ENCODE assay signal across 20 cellular contexts in genomic region chr20:51893723-51894122, GRCh38.
DNase-seq lines count a peak whose midpoint lies in the region; ATAC-seq, FAIRE-seq and TF ChIP-seq lines count a peak whose summit lies in the region.
"Had no signal": no experiment of that assay in that cellular context is flagged by ENCODE, and none has a peak within 500 bp of the region (broad histone marks: within the 10 kb centered on the region; RNA-seq: fewer than 3 reads in every experiment).

No MANE protein-coding gene starts in this region.

- H3K9ac ChIP-seq in endodermal cell (ENCODE audit: extremely low read depth, low read length, poor library complexity, severe bottlenecking) (no peak overlapping the region), neural progenitor cell (no peak overlapping the region)

- H3K27me3 Mint-ChIP-seq in endodermal cell (ENCODE audit: insufficient read depth) = no peaks in the 10 kb centered on the region
- peaks cover 3% of the 10 kb centered on the region for H3K27me3 Mint-ChIP-seq in neural progenitor cell (ENCODE audit: insufficient read depth, low read depth)
- peaks cover 11% of the 10 kb centered on the region for H3K27me3 Mint-ChIP-seq in HFFc6 (ENCODE audit: insufficient read depth)

- H3K4me1 Mint-ChIP-seq in endodermal cell = peaks cover 33% of the 10 kb centered on the region
- H3K4me1 Mint-ChIP-seq in neural progenitor cell = peaks cover 25% of the 10 kb centered on the region
- no peaks in the 10 kb centered on the region for H3K4me1 Mint-ChIP-seq in HFFc6 (ENCODE audit: low read depth)
- H3K4me1 Mint-ChIP-seq: CD4-positive, alpha-beta memory T cell had no signal

- H3K4me1 ChIP-seq in endodermal cell (ENCODE audit: control insufficient read depth, insufficient read depth, low read length) (peaks cover 8% of the 10 kb centered on the region), neural progenitor cell (peaks cover 49% of the 10 kb centered on the region), spleen (no peaks in the 10 kb centered on the region)

- H3K27me3 ChIP-seq in endodermal cell (ENCODE audit: control insufficient read depth, insufficient read depth, low read length, poor library complexity, severe bottlenecking) (no peaks in the 10 kb centered on the region), neural progenitor cell (no peaks in the 10 kb centered on the region), spleen (replicated peaks in 1 of 7) (peaks cover 0 to 2% (median 0%) of the 10 kb centered on the region in 7 donors)

- H3K4me2 ChIP-seq in neural progenitor cell = no peak overlapping the region

- H3K27ac ChIP-seq in endodermal cell (ENCODE audit: low read depth, low read length) (no peak overlapping the region), neural progenitor cell (no peak overlapping the region), spleen (no peak overlapping the region)

- WGBS in endodermal cell (ENCODE audit: insufficient coverage in 1 of 2, insufficient read length in 1 of 2), 2 experiments = 84 to 98% methylated on average over 4 to 7 of the region's 7 CpGs
- WGBS in spleen, 5 donors = 72 to 93% (median 80%) methylated on average over 7 of the region's 7 CpGs

- intact Hi-C loops in spleen (cut with DNase I; ENCODE audit: low total_unique reads) = no loop called here

- peak; percentile 27 for FAIRE-seq in G401.6 (lab: Jason Lieb, UNC)
- FAIRE-seq: GM12892, GM18507, H54 had no signal

- H2AFZ ChIP-seq in neural progenitor cell (replicated peaks) = no peak overlapping the region

- H3K36me3 ChIP-seq in endodermal cell (ENCODE audit: control insufficient read depth, insufficient read depth, low read length) (no peaks in the 10 kb centered on the region), neural progenitor cell (no peaks in the 10 kb centered on the region), spleen (no peaks in the 10 kb centered on the region)
- H3K36me3 ChIP-seq: HAP-1 had no signal

- TF ChIP-seq CTCF in endodermal cell (conservative IDR thresholded peaks at IDR 0.05) (no peak), neural progenitor cell (IDR thresholded peaks at IDR 0.05) (no peak), HFFc6 (IDR thresholded peaks at IDR 0.05) (no peak), spleen (IDR thresholded peaks at IDR 0.05 in 8 of 11, conservative IDR thresholded peaks at IDR 0.05 in 3 of 11) (no peak)

- peak overlapping the region; percentile 5 for H3K27ac Mint-ChIP-seq in endodermal cell
- H3K27ac Mint-ChIP-seq in neural progenitor cell = peak overlapping the region; percentile 6
- no peak overlapping the region for H3K27ac Mint-ChIP-seq in HFFc6
- H3K27ac Mint-ChIP-seq: CD4-positive, alpha-beta memory T cell had no signal

- peaks cover 51% of the 10 kb centered on the region for H3F3A ChIP-seq in neural progenitor cell (ENCODE audit: low read depth)

- H3K9me3 ChIP-seq in endodermal cell (ENCODE audit: control insufficient read depth, low read length) (no peaks in the 10 kb centered on the region), neural progenitor cell (ENCODE audit: low read depth) (no peaks in the 10 kb centered on the region), spleen (no peaks in the 10 kb centered on the region)
- H3K9me3 ChIP-seq: HAP-1 had no signal

- TF ChIP-seq POLR2A in spleen (IDR thresholded peaks at IDR 0.05) = no peak

- no peaks in the 10 kb centered on the region for H3K36me3 Mint-ChIP-seq in endodermal cell (ENCODE audit: low read depth)
- no peaks in the 10 kb centered on the region for H3K36me3 Mint-ChIP-seq in neural progenitor cell
- no peaks in the 10 kb centered on the region for H3K36me3 Mint-ChIP-seq in HFFc6 (ENCODE audit: low read depth)
- H3K36me3 Mint-ChIP-seq: CD4-positive, alpha-beta memory T cell had no signal

- no peaks in the 10 kb centered on the region for H3K9me3 Mint-ChIP-seq in endodermal cell
- H3K9me3 Mint-ChIP-seq in neural progenitor cell = peaks cover 2% of the 10 kb centered on the region
- no peaks in the 10 kb centered on the region for H3K9me3 Mint-ChIP-seq in HFFc6

- H3K4me3 Mint-ChIP-seq in endodermal cell (no peak overlapping the region), neural progenitor cell (no peak overlapping the region), HFFc6 (no peak overlapping the region)
- H3K4me3 Mint-ChIP-seq: CD4-positive, alpha-beta memory T cell had no signal

- no peak for ATAC-seq in GM18502 (IDR thresholded peaks at IDR 0.05; ENCODE audit: poor library complexity, unreplicated experiment)

- H3K79me2 ChIP-seq in neural progenitor cell (ENCODE audit: low read depth) = no peaks in the 10 kb centered on the region

- DNase-seq in SW480 (ENCODE audit: low spot score) (peak; percentile 84), endodermal cell (peak; percentile 34), neural progenitor cell (ENCODE audit: low spot score) (no peak), RKO (ENCODE audit: low spot score) (no peak), HFFc6 (no peak), spleen (no peak)
- DNase-seq: C1 segment of cervical spinal cord; CD4-positive, alpha-beta memory T cell; COR-L47; DMS 273 treated with DMSO at 0.1 percent for 48 hours; DMS79; EL; GF-D8; GOT3 had no signal

- H4K20me1 ChIP-seq in neural progenitor cell (ENCODE audit: low read depth) = no peaks in the 10 kb centered on the region

- no peak overlapping the region for H3K4me3 ChIP-seq in endodermal cell (ENCODE audit: low read length)
- H3K4me3 ChIP-seq in neural progenitor cell = no peak overlapping the region
- H3K4me3 ChIP-seq in spleen = no peak overlapping the region
- H3K4me3 ChIP-seq: HAP-1 had no signal

Comparison
In these comparisons a context has a peak if more than half of its experiments do, and no peak if none do; other contexts are left out.
1. DNase-seq: peak in SW480 (single experiment) and endodermal cell (single experiment); none in neural progenitor cell (single experiment), RKO (single experiment), HFFc6 (single experiment) and spleen (single experiment).